25 cellular contexts compared by ENCODE assay signal in genomic region chr17:79079421-79080200, GRCh38. TPM values are rescaled to one million over a fixed set of nuclear protein-coding genes. Genes with fewer than 3 reads are reported as not detected.
"Had no signal": no experiment of that assay in that cellular context is flagged by ENCODE, and none has a peak within 500 bp of the region (broad histone marks: within the 10 kb centered on the region; RNA-seq: fewer than 3 reads in every experiment).

No MANE protein-coding gene starts in this region.

- H3K27me3 ChIP-seq: SJCRH30 had no signal

- H3K27ac Mint-ChIP-seq: activated CD8-positive, alpha-beta T cell treated with anti-CD3 and anti-CD28 coated beads for 36 hours; activated naive CD4-positive, alpha-beta T cell treated with anti-CD3 and anti-CD28 coated beads, Interleukin-2, amount 10 ng/mL, durations not matched to agents 7 days and 5 days; activated naive CD8-positive, alpha-beta T cell treated with anti-CD3 and anti-CD28 coated beads for 36 hours; activated T-cell treated with anti-CD3 and anti-CD28 coated beads, Interleukin-2, amount 50 U/mL, for 72 hours; activated T-helper 2 cell treated with anti-CD3 and anti-CD28 coated beads, Interferon-gamma antibody, Interleukin-2, Interleukin-4, amounts not matched to agents 10 μg/mL and 5 μg/mL and 100 μg/mL, durations not matched to agents 14 hours and 24 hours and 36 hours had no signal

- H3K4me3 Mint-ChIP-seq: activated CD8-positive, alpha-beta T cell treated with anti-CD3 and anti-CD28 coated beads for 36 hours; activated naive CD4-positive, alpha-beta T cell treated with anti-CD3 and anti-CD28 coated beads, Interleukin-2, amount 10 ng/mL, durations not matched to agents 7 days and 5 days; activated naive CD8-positive, alpha-beta T cell treated with anti-CD3 and anti-CD28 coated beads for 36 hours; activated T-cell treated with anti-CD3 and anti-CD28 coated beads, Interleukin-2, amount 50 U/mL, for 72 hours; T-helper 17 cell had no signal

- FAIRE-seq: TTC549 had no signal

- H3K4me2 ChIP-seq: KMS-11 had no signal

- H3K9me3 Mint-ChIP-seq: activated CD8-positive, alpha-beta T cell treated with anti-CD3 and anti-CD28 coated beads for 36 hours; activated naive CD4-positive, alpha-beta T cell treated with anti-CD3 and anti-CD28 coated beads, Interleukin-2, amount 10 ng/mL, durations not matched to agents 7 days and 5 days; activated naive CD8-positive, alpha-beta T cell treated with anti-CD3 and anti-CD28 coated beads for 36 hours; activated T-cell treated with anti-CD3 and anti-CD28 coated beads, Interleukin-2, amount 50 U/mL, for 72 hours; activated T-helper 2 cell treated with anti-CD3 and anti-CD28 coated beads, Interferon-gamma antibody, Interleukin-2, Interleukin-4, amounts not matched to agents 10 μg/mL and 5 μg/mL and 100 μg/mL, durations not matched to agents 14 hours and 24 hours and 36 hours; IgD-negative memory B cell had no signal

- ATAC-seq: activated CD8-positive, alpha-beta T cell treated with anti-CD3 and anti-CD28 coated beads for 36 hours; activated T-cell treated with anti-CD3 and anti-CD28 coated beads, Interleukin-2, amount 50 U/mL, for 72 hours; T-helper 17 cell had no signal

- H3K27ac ChIP-seq: KMS-11, SJCRH30, VCaP had no signal

- H3K27me3 Mint-ChIP-seq: activated CD8-positive, alpha-beta T cell treated with anti-CD3 and anti-CD28 coated beads for 36 hours; activated naive CD4-positive, alpha-beta T cell treated with anti-CD3 and anti-CD28 coated beads, Interleukin-2, amount 10 ng/mL, durations not matched to agents 7 days and 5 days; activated naive CD8-positive, alpha-beta T cell treated with anti-CD3 and anti-CD28 coated beads for 36 hours; IgD-negative memory B cell; T-helper 17 cell had no signal

- H3K4me3 ChIP-seq: SJCRH30 had no signal

- H3K9me3 ChIP-seq: SJCRH30 had no signal

- DNase-seq: activated CD4-positive, alpha-beta T cell treated with anti-CD3 and anti-CD28 coated beads, Interleukin-2, amount 50 U/mL, for 1 hour; activated CD4-positive, CD25-positive, alpha-beta regulatory T cell; activated CD8-positive, alpha-beta memory T cell treated with anti-CD3 and anti-CD28 coated beads, Interleukin-2, amount 50 U/mL, for 4 hours; activated CD8-positive, alpha-beta T cell treated with anti-CD3 and anti-CD28 coated beads for 36 hours; activated gamma-delta T cell treated with Interleukin-2 at 50 U/mL for 16 hours; activated naive CD4-positive, alpha-beta T cell treated with anti-CD3 and anti-CD28 coated beads, Interleukin-2, amount 10 ng/mL, durations not matched to agents 7 days and 5 days; activated naive CD8-positive, alpha-beta T cell treated with anti-CD3 and anti-CD28 coated beads for 36 hours; activated T-cell treated with anti-CD3 and anti-CD28 coated beads, Interleukin-2, amount 50 U/mL, for 72 hours; NCI-H1092 treated with DMSO at 0.1 percent for 48 hours; NCI-H1436; NCI-H1694 treated with DMSO at 0.1 percent for 48 hours; NCI-H2029 treated with DMSO at 0.1 percent for 48 hours; NCI-H345; NCI-H510A; NCI-H526 treated with DMSO at 0.1 percent for 48 hours; NCI-H82; T-helper 17 cell; T1000 had no signal

RNA-seq across cellular contexts. Expression of gene C1QTNF1, which starts 55.6 kb away (rescaled TPM):
- total RNA-seq: activated T-helper 2 cell treated with anti-CD3 and anti-CD28 coated beads, Interferon-gamma antibody, Interleukin-2, Interleukin-4, amounts not matched to agents 10 μg/mL and 5 μg/mL and 100 μg/mL, durations not matched to agents 14 hours and 24 hours and 36 hours; OCI-LY7 had no signal
- polyA plus RNA-seq: IgD-negative memory B cell had no signal
